Comparison of ENCODE assay signal across 8 cellular contexts in genomic region chr22:22410121-22410520, GRCh38.
DNase-seq lines count a peak whose midpoint lies in the region; ATAC-seq and TF ChIP-seq lines count a peak whose summit lies in the region.

No MANE protein-coding gene starts in this region.

- intact Hi-C loops in right cardiac atrium (cut with DNase I), result no loop called here

- no peaks in the 10 kb centered on the region for H4K20me1 ChIP-seq in SK-N-SH (ENCODE audit: insufficient read depth)

- no peaks in the 10 kb centered on the region for H3K9me2 ChIP-seq in SK-N-SH

- H3K4me3 Mint-ChIP-seq in activated T-cell treated with anti-CD3 and anti-CD28 coated beads, Interleukin-2, amount 50 U/mL, for 24 hours, result no peak overlapping the region

- H3K36me3 Mint-ChIP-seq in activated T-cell treated with anti-CD3 and anti-CD28 coated beads, Interleukin-2, amount 50 U/mL, for 24 hours (ENCODE audit: low read depth), result no peaks in the 10 kb centered on the region

- H3K27ac ChIP-seq in right cardiac atrium (ENCODE audit: low read length) (no peak overlapping the region), SK-N-SH (ENCODE audit: low read depth in 2 of 2, low read length in 1 of 2) (no peak overlapping the region)

- H3F3A ChIP-seq in SK-N-SH (replicated peaks; ENCODE audit: insufficient read depth), result no peaks in the 10 kb centered on the region

- H3K9me3 ChIP-seq in right cardiac atrium (ENCODE audit: control insufficient read depth, low read length), result no peaks in the 10 kb centered on the region
- H3K9me3 ChIP-seq in SK-N-SH, result no peaks in the 10 kb centered on the region

- TF ChIP-seq EP300 in SK-N-SH (IDR thresholded peaks at IDR 0.05; ENCODE audit: borderline replicate concordance in 1 of 2, low read depth in 1 of 2, low read length in 1 of 2), result no peak

- no peaks in the 10 kb centered on the region for H3K9me3 Mint-ChIP-seq in activated T-cell treated with anti-CD3 and anti-CD28 coated beads, Interleukin-2, amount 50 U/mL, for 24 hours

- H3K4me2 ChIP-seq in SK-N-SH, result no peak overlapping the region

- H2AFZ ChIP-seq in SK-N-SH (ENCODE audit: low read depth), result no peak overlapping the region

- H3K27ac Mint-ChIP-seq in activated T-cell treated with anti-CD3 and anti-CD28 coated beads, Interleukin-2, amount 50 U/mL, for 24 hours, result no peak overlapping the region

- whole genome bisulfite sequencing in right cardiac atrium, result 20% methylated on average over 5 of the region's 5 CpGs
- no CpG with 5 or more reads among the region's 5 CpGs for WGBS in SK-N-SH (ENCODE audit: low lambda C conversion rate)

- peak; percentile 57 for DNase-seq in Ammon's horn (ENCODE audit: low spot score)
- peak; percentile 30 for DNase-seq in OCI-M1 (lab: John Stamatoyannopoulos, UW)
- peak; percentile 51 to 80 (median 79) for DNase-seq in right cardiac atrium
- DNase-seq in activated naive CD4-positive, alpha-beta T cell treated with anti-CD3 and anti-CD28 coated beads, Interleukin-2, amount 50 U/mL, for 16 hours, result no peak
- no peak for DNase-seq in activated T-cell treated with anti-CD3 and anti-CD28 coated beads, Interleukin-2, amount 50 U/mL, for 24 hours
- no peak for DNase-seq in SK-N-SH

- H3K36me3 ChIP-seq in SK-N-SH (replicated peaks in 1 of 2; ENCODE audit: control insufficient read depth in 1 of 2, insufficient read depth in 2 of 2, low read length in 1 of 2), result no peaks in the 10 kb centered on the region

- H3K4me1 Mint-ChIP-seq in activated T-cell treated with anti-CD3 and anti-CD28 coated beads, Interleukin-2, amount 50 U/mL, for 24 hours (ENCODE audit: low read depth), result no peaks in the 10 kb centered on the region

- POLR2A ChIA-PET in SK-N-SH (lab: Yijun Ruan, JAX), result no interaction called here

- no peak for TF ChIP-seq CTCF in SK-N-SH (IDR thresholded peaks at IDR 0.05)

- TF ChIP-seq RAD21 in SK-N-SH (IDR thresholded peaks at IDR 0.05; ENCODE audit: low read length), result no peak

- H3K27me3 ChIP-seq in right cardiac atrium (ENCODE audit: control insufficient read depth, insufficient read depth) (no peaks in the 10 kb centered on the region), SK-N-SH (ENCODE audit: insufficient read depth) (peaks cover 13% of the 10 kb centered on the region; the same call in 1 of the 2 replicates)

- H3K27me3 Mint-ChIP-seq in activated T-cell treated with anti-CD3 and anti-CD28 coated beads, Interleukin-2, amount 50 U/mL, for 24 hours, result peaks cover 76% of the 10 kb centered on the region

- no peaks in the 10 kb centered on the region for H3K79me2 ChIP-seq in SK-N-SH (ENCODE audit: insufficient read depth)

- CTCF ChIA-PET in SK-N-SH (lab: Yijun Ruan, JAX), result interaction anchor here (2.9 to 5.0 kb wide), 2 partner anchors 12 to 20 kb away, joined by 11 to 34 read pairs; no protein-coding TSS in a partner anchor

- no peaks in the 10 kb centered on the region for H3K4me1 ChIP-seq in right cardiac atrium (ENCODE audit: control insufficient read depth, insufficient read depth, low read length)
- H3K4me1 ChIP-seq in SK-N-SH (ENCODE audit: control insufficient read depth in 1 of 2, insufficient read depth in 2 of 2, low read depth in 1 of 2, low read length in 1 of 2), result no peaks in the 10 kb centered on the region

- ATAC-seq in GM21825 (IDR thresholded peaks at IDR 0.05; ENCODE audit: unreplicated experiment) (peak; percentile 66), right cardiac atrium (peak; percentile 81 to 91), GM19463 (IDR thresholded peaks at IDR 0.05; ENCODE audit: unreplicated experiment) (no peak)

- H3K4me3 ChIP-seq in right cardiac atrium (ENCODE audit: low read length) (no peak overlapping the region), SK-N-SH (ENCODE audit: low read depth in 2 of 2, low read length in 1 of 2) (no peak overlapping the region)

- H3K9ac ChIP-seq in SK-N-SH, result no peak overlapping the region

TF ChIP-seq in SK-N-SH, 30 proteins besides CTCF, POLR2A, EP300 and RAD21:
- TF ChIP-seq CHD2 (IDR thresholded peaks at IDR 0.05; ENCODE audit: low read length, partially characterized antibody) (no peak), ELF1 (IDR thresholded peaks at IDR 0.05) (no peak), USF1 (IDR thresholded peaks at IDR 0.05; ENCODE audit: borderline replicate concordance, low read depth) (no peak), MAX (IDR thresholded peaks at IDR 0.05; ENCODE audit: low read depth) (no peak), FOXJ3 (CRISPR knock-in tag; IDR thresholded peaks at IDR 0.05) (no peak), ZBTB33 (IDR thresholded peaks at IDR 0.05; ENCODE audit: borderline replicate concordance, low read depth) (no peak), TAF1 (IDR thresholded peaks at IDR 0.05; ENCODE audit: borderline replicate concordance, low read depth, low read length) (no peak), EZH2phosphoT487 (IDR thresholded peaks at IDR 0.05; ENCODE audit: borderline replicate concordance, low read depth) (no peak)
- TF ChIP-seq, protein P1, sequence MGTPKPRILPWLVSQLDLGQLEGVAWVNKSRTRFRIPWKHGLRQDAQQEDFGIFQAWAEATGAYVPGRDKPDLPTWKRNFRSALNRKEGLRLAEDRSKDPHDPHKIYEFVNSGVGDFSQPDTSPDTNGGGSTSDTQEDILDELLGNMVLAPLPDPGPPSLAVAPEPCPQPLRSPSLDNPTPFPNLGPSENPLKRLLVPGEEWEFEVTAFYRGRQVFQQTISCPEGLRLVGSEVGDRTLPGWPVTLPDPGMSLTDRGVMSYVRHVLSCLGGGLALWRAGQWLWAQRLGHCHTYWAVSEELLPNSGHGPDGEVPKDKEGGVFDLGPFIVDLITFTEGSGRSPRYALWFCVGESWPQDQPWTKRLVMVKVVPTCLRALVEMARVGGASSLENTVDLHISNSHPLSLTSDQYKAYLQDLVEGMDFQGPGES (IDR thresholded peaks at IDR 0.05; ENCODE audit: low read depth, low read length), result no peak
- TF ChIP-seq, protein P2, sequence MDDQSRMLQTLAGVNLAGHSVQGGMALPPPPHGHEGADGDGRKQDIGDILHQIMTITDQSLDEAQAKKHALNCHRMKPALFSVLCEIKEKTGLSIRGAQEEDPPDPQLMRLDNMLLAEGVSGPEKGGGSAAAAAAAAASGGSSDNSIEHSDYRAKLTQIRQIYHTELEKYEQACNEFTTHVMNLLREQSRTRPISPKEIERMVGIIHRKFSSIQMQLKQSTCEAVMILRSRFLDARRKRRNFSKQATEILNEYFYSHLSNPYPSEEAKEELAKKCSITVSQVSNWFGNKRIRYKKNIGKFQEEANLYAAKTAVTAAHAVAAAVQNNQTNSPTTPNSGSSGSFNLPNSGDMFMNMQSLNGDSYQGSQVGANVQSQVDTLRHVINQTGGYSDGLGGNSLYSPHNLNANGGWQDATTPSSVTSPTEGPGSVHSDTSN (IDR thresholded peaks at IDR 0.05), result no peak

Comparison
In these comparisons a context has a peak if more than half of its experiments do, and no peak if none do; other contexts are left out.
1. DNase-seq: peak in Ammon's horn (single experiment), OCI-M1 (single experiment) and right cardiac atrium (3 of 3); none in activated naive CD4-positive, alpha-beta T cell treated with anti-CD3 and anti-CD28 coated beads, Interleukin-2, amount 50 U/mL, for 16 hours (single experiment), activated T-cell treated with anti-CD3 and anti-CD28 coated beads, Interleukin-2, amount 50 U/mL, for 24 hours (single experiment) and SK-N-SH (single experiment).